Comparison of ENCODE assay signal across 15 cellular contexts in the genomic region with DNA sequence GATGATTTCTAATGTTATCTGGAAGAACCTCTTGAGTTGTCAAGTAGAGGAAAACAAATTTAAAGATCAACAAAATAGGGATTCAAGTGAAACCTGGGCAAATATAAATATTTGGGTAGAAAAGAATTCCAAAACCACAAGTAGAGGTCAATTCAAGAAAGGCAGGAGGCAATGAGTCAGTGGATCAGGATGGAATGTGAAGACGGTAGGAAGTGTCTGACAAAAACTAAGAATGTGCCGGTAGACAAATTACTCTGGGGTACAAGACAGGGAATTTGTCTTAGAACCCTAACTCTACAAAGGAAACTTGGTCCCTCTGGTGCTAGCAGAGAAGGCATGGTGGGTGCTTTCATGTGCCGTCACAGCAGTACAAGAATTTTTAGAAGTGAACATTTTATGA. TPM values are rescaled to one million over a fixed set of nuclear protein-coding genes. Genes with fewer than 3 reads are reported as not detected.
DNase-seq lines count a peak whose midpoint lies in the region; ATAC-seq, FAIRE-seq and TF ChIP-seq lines count a peak whose summit lies in the region.
"Had no signal": no experiment of that assay in that cellular context is flagged by ENCODE, and none has a peak within 500 bp of the region (broad histone marks: within the 10 kb centered on the region; RNA-seq: fewer than 3 reads in every experiment).

No MANE protein-coding gene starts in this region.

- H3K27ac Mint-ChIP-seq in activated T-helper 17 cell treated with anti-CD3 and anti-CD28 coated beads, Interleukin-2, amount 50 U/mL, for 72 hours: peak overlapping the region; percentile 24
- H3K27ac Mint-ChIP-seq in glutamatergic neuron (ENCODE audit: unreplicated experiment): no peak overlapping the region
- H3K27ac Mint-ChIP-seq: B cell had no signal

- POLR2A ChIA-PET in A549 (lab: Yijun Ruan, JAX): no interaction called here

- H3K4me3 Mint-ChIP-seq in activated T-helper 17 cell treated with anti-CD3 and anti-CD28 coated beads, Interleukin-2, amount 50 U/mL, for 72 hours: no peak overlapping the region
- no peak overlapping the region for H3K4me3 Mint-ChIP-seq in glutamatergic neuron (ENCODE audit: unreplicated experiment)
- H3K4me3 Mint-ChIP-seq: B cell had no signal

- 0 out of 3 replicates have a peak, but pooled peaks cover 7% of the 10 kb centered on the region for H3K4me1 ChIP-seq in A549
- H3K4me1 ChIP-seq: pancreas had no signal

- DNase-seq in A549 (ENCODE audit: low read depth in 1 of 2, low spot score in 1 of 2) (peak in 1 of 2 experiments; percentile 14), HCEC 1CT (peak; percentile 85), glomerular visceral epithelial cell (ENCODE audit: extremely low spot score) (peak; percentile 39), glutamatergic neuron (no peak)
- no peak for DNase-seq in stimulated activated CD4-positive, alpha-beta T cell treated with anti-CD3 and anti-CD28 coated beads, Interleukin-4, amount 100 ng/mL, for 4 hours
- DNase-seq: anterior cingulate cortex; NCI-H146; NCI-H774; pancreas; stimulated activated CD4-positive, alpha-beta T cell treated with anti-CD3 and anti-CD28 coated beads, Interleukin-15, amount 100 ng/mL, for 24 hours had no signal

- no peaks in the 10 kb centered on the region for H3K27me3 Mint-ChIP-seq in activated T-helper 17 cell treated with anti-CD3 and anti-CD28 coated beads, Interleukin-2, amount 50 U/mL, for 72 hours
- H3K27me3 Mint-ChIP-seq in glutamatergic neuron (ENCODE audit: unreplicated experiment): peaks cover 2% of the 10 kb centered on the region
- H3K27me3 Mint-ChIP-seq: B cell had no signal

- no peak for TF ChIP-seq POLR2A in A549 (IDR thresholded peaks at IDR 0.05; ENCODE audit: low read length)

- TF ChIP-seq RAD21 in A549 (conservative IDR thresholded peaks at IDR 0.05 in 1 of 2, IDR thresholded peaks at IDR 0.05 in 1 of 2): no peak

- no peak overlapping the region for H3K4me3 ChIP-seq in A549
- H3K4me3 ChIP-seq: pancreas had no signal

- no peaks in the 10 kb centered on the region for H3K9me3 ChIP-seq in A549
- H3K9me3 ChIP-seq: pancreas had no signal

- 32% methylated on average over 3 of the region's 3 CpGs for WGBS in A549 (ENCODE audit: missing lambda C conversion rate)

- H3K9me3 Mint-ChIP-seq in activated T-helper 17 cell treated with anti-CD3 and anti-CD28 coated beads, Interleukin-2, amount 50 U/mL, for 72 hours: no peaks in the 10 kb centered on the region
- no peaks in the 10 kb centered on the region for H3K9me3 Mint-ChIP-seq in glutamatergic neuron (ENCODE audit: unreplicated experiment)

- peaks cover 9% of the 10 kb centered on the region for H3K4me1 Mint-ChIP-seq in activated T-helper 17 cell treated with anti-CD3 and anti-CD28 coated beads, Interleukin-2, amount 50 U/mL, for 72 hours
- no peaks in the 10 kb centered on the region for H3K4me1 Mint-ChIP-seq in glutamatergic neuron (ENCODE audit: low read depth, unreplicated experiment)
- H3K4me1 Mint-ChIP-seq: B cell had no signal

- CTCF ChIA-PET in A549 (lab: Yijun Ruan, JAX): interaction anchor here (1.1 kb wide), 1 partner anchor 14 kb away, joined by 3 read pairs; no protein-coding TSS in a partner anchor

- no peak for TF ChIP-seq CTCF in A549 (IDR thresholded peaks at IDR 0.05)
- no peak for TF ChIP-seq CTCF in glutamatergic neuron (IDR thresholded peaks at IDR 0.05; ENCODE audit: partially characterized antibody, unreplicated experiment)

- no peak overlapping the region; a peak in 1 of 6 replicates for H3K27ac ChIP-seq in A549
- H3K27ac ChIP-seq: pancreas had no signal

- H3K4me2 ChIP-seq in A549: 0 out of 3 replicates have a peak overlapping the region, but pooled peaks have one; percentile 21

- no peak for TF ChIP-seq EP300 in A549 (IDR thresholded peaks at IDR 0.05)

- ATAC-seq in A549 (no peak), GM21360 (IDR thresholded peaks at IDR 0.05; ENCODE audit: unreplicated experiment) (no peak), GM18498 (IDR thresholded peaks at IDR 0.05; ENCODE audit: unreplicated experiment) (no peak)
- no peak for ATAC-seq in activated T-helper 17 cell treated with anti-CD3 and anti-CD28 coated beads, Interleukin-2, amount 50 U/mL, for 72 hours (replicated peaks)
- ATAC-seq: pancreas had no signal

- no peak for FAIRE-seq in A549 (lab: Jason Lieb, UNC)
- FAIRE-seq: H1, pancreas had no signal

- H3K36me3 Mint-ChIP-seq in activated T-helper 17 cell treated with anti-CD3 and anti-CD28 coated beads, Interleukin-2, amount 50 U/mL, for 72 hours (ENCODE audit: low read depth): peaks cover 39% of the 10 kb centered on the region
- H3K36me3 Mint-ChIP-seq in glutamatergic neuron (ENCODE audit: unreplicated experiment): no peaks in the 10 kb centered on the region

TF ChIP-seq in A549, 52 proteins besides CTCF, POLR2A, EP300 and RAD21:
- TF ChIP-seq CBX2 (IDR thresholded peaks at IDR 0.05; ENCODE audit: borderline replicate concordance, low read depth): no peak
- TF ChIP-seq RNF2 (IDR thresholded peaks at IDR 0.05; ENCODE audit: borderline replicate concordance, low read depth): no peak
- no peak for TF ChIP-seq FOSB (CRISPR knock-in tag; IDR thresholded peaks at IDR 0.05)
- no peak for TF ChIP-seq EHMT2 (IDR thresholded peaks at IDR 0.05; ENCODE audit: low read depth)
- TF ChIP-seq GATA3 (IDR thresholded peaks at IDR 0.05; ENCODE audit: borderline replicate concordance): no peak
- TF ChIP-seq, protein P1, sequence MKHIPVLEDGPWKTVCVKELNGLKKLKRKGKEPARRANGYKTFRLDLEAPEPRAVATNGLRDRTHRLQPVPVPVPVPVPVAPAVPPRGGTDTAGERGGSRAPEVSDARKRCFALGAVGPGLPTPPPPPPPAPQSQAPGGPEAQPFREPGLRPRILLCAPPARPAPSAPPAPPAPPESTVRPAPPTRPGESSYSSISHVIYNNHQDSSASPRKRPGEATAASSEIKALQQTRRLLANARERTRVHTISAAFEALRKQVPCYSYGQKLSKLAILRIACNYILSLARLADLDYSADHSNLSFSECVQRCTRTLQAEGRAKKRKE (CRISPR knock-in tag; IDR thresholded peaks at IDR 0.05; ENCODE audit: low read depth): no peak
- no peak for TF ChIP-seq KDM5A (IDR thresholded peaks at IDR 0.05)
- no peak for TF ChIP-seq TFCP2L1 (CRISPR knock-in tag; IDR thresholded peaks at IDR 0.05)
- TF ChIP-seq RARB (CRISPR knock-in tag; IDR thresholded peaks at IDR 0.05): no peak
- no peak for TF ChIP-seq TP53 (CRISPR knock-in tag; IDR thresholded peaks at IDR 0.05)
- TF ChIP-seq, protein P2, sequence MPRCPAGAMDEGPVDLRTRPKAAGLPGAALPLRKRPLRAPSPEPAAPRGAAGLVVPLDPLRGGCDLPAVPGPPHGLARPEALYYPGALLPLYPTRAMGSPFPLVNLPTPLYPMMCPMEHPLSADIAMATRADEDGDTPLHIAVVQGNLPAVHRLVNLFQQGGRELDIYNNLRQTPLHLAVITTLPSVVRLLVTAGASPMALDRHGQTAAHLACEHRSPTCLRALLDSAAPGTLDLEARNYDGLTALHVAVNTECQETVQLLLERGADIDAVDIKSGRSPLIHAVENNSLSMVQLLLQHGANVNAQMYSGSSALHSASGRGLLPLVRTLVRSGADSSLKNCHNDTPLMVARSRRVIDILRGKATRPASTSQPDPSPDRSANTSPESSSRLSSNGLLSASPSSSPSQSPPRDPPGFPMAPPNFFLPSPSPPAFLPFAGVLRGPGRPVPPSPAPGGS (IDR thresholded peaks at IDR 0.05): no peak
- no peak for TF ChIP-seq SREBF2 (IDR thresholded peaks at IDR 0.05)
- no peak for TF ChIP-seq ZNF302 (CRISPR knock-in tag; IDR thresholded peaks at IDR 0.05)
- TF ChIP-seq CBX8 (IDR thresholded peaks at IDR 0.05): no peak
- no peak for TF ChIP-seq HDAC2 (IDR thresholded peaks at IDR 0.05)
- TF ChIP-seq ESRRA (IDR thresholded peaks at IDR 0.05; ENCODE audit: borderline replicate concordance, low read length): no peak
- no peak for TF ChIP-seq EHF (CRISPR knock-in tag; IDR thresholded peaks at IDR 0.05)
- no peak for TF ChIP-seq MAZ (IDR thresholded peaks at IDR 0.05; ENCODE audit: borderline replicate concordance, low read depth, low read length)

RNA-seq across cellular contexts. Expression of a gene that starts 13.6 kb away (rescaled TPM):
- polyA plus RNA-seq in A549 (2011; rRNA removed) (not detected in 2 replicates), A549 (2017; fragmentation: RNase III; extraction: RNeasy Plus Mini Kit Qiagen cat#74134 plus additional on column Dnase treatment) (0.01 TPM in 1 of 3 replicates, not detected in the others)
- polyA plus RNA-seq in A549 (2012; cell fraction: cytosol; rRNA removed): not detected in 2 replicates
- polyA plus RNA-seq in A549 (2012; cell fraction: nucleus; rRNA removed): not detected in 2 replicates
- polyA minus RNA-seq in A549 (2011; rRNA and poly(A)+ RNA removed): not detected in 2 replicates
- 1 to 10 TPM; 3.3 to 3.4 TPM for total RNA-seq in activated T-helper 17 cell treated with anti-CD3 and anti-CD28 coated beads, Interleukin-2, amount 50 U/mL, for 72 hours
- total RNA-seq in glutamatergic neuron (ENCODE audit: unreplicated experiment): 4.2 TPM
- total RNA-seq: H1 had no signal
- polyA plus RNA-seq: H1 had no signal

Comparison
In these comparisons a context has a peak if more than half of its experiments do, and no peak if none do; other contexts are left out.
1. DNase-seq: peak in HCEC 1CT (single experiment) and glomerular visceral epithelial cell (single experiment); none in stimulated activated CD4-positive, alpha-beta T cell treated with anti-CD3 and anti-CD28 coated beads, Interleukin-4, amount 100 ng/mL, for 4 hours (0 of 2) and glutamatergic neuron (single experiment).